ENCODE assay signal across 21 cellular contexts in genomic region chr10:15374156-15374555, GRCh38. TPM values are rescaled to one million over a fixed set of nuclear protein-coding genes. Genes with fewer than 3 reads are reported as not detected.
DNase-seq lines count a peak whose midpoint lies in the region; ATAC-seq, FAIRE-seq and TF ChIP-seq lines count a peak whose summit lies in the region.
"Had no signal": no experiment of that assay in that cellular context is flagged by ENCODE, and none has a peak within 500 bp of the region (broad histone marks: within the 10 kb centered on the region; RNA-seq: fewer than 3 reads in every experiment).

No MANE protein-coding gene starts in this region.

- no peak overlapping the region for H3K27ac Mint-ChIP-seq in neural crest cell (ENCODE audit: unreplicated experiment)
- H3K27ac Mint-ChIP-seq: CD8-positive, alpha-beta T cell; stimulated activated naive CD8-positive, alpha-beta T cell treated with anti-CD3 and anti-CD28 coated beads, Interleukin-15, Interleukin-2, amounts not matched to agents 100 ng/mL and 50 ng/mL, for 24 hours had no signal

- FAIRE-seq in GM18507 (lab: Jason Lieb, UNC), result peak; percentile 66

- DNase-seq in GM18507 (ENCODE audit: extremely low spot score, insufficient read length, low read depth), result no peak
- no peak for DNase-seq in neural crest cell (ENCODE audit: low read depth, low spot score)
- DNase-seq in upper lobe of right lung, result no peak
- no peak for DNase-seq in transverse colon
- no peak for DNase-seq in aorta
- DNase-seq: activated CD4-positive, alpha-beta T cell treated with anti-CD3 and anti-CD28 coated beads for 4 hours; activated effector memory CD4-positive, alpha-beta T cell treated with Interleukin-2 at 50 U/mL for 16 hours; CD8-positive, alpha-beta T cell; DMS79 treated with DMSO at 0.1 percent for 48 hours; dorsolateral prefrontal cortex; left ventricle myocardium superior; MV-4-11; NCI-H1930; NCI-H510A treated with DMSO at 0.1 percent for 48 hours; ovary; upper lobe of left lung had no signal

- H3K27me3 Mint-ChIP-seq in neural crest cell (ENCODE audit: low read depth), result peaks cover 29% of the 10 kb centered on the region

- H3K4me1 ChIP-seq in upper lobe of right lung (no peaks in the 10 kb centered on the region), transverse colon (peaks cover 0 to 8% (median 7%) of the 10 kb centered on the region in 4 donors), aorta (ENCODE audit: control insufficient read depth in 1 of 2, insufficient read depth in 2 of 2, low read length in 2 of 2) (no peaks in the 10 kb centered on the region)

- H3K36me3 Mint-ChIP-seq in neural crest cell (ENCODE audit: low read depth), result no peaks in the 10 kb centered on the region
- H3K36me3 Mint-ChIP-seq: CD8-positive, alpha-beta T cell had no signal

- intact Hi-C loops in upper lobe of right lung (cut with DNase I), result no loop called here
- intact Hi-C loops in transverse colon (cut with DNase I; ENCODE audit: low total_unique reads), result no loop called here
- intact Hi-C loops in aorta (cut with DNase I), result loop anchor here (5.0 kb wide), 1 partner anchor 162 kb away; no protein-coding TSS in a partner anchor

- TF ChIP-seq POLR2A in transverse colon (IDR thresholded peaks at IDR 0.05), result no peak

- H3K9me3 ChIP-seq in upper lobe of right lung (no peaks in the 10 kb centered on the region), transverse colon (no peaks in the 10 kb centered on the region), aorta (ENCODE audit: control insufficient read depth, low read length) (no peaks in the 10 kb centered on the region)
- H3K9me3 ChIP-seq: ovary, upper lobe of left lung had no signal

- H3K9me3 Mint-ChIP-seq in neural crest cell, result no peaks in the 10 kb centered on the region
- H3K9me3 Mint-ChIP-seq: CD8-positive, alpha-beta T cell; stimulated activated naive CD8-positive, alpha-beta T cell treated with anti-CD3 and anti-CD28 coated beads, Interleukin-15, Interleukin-2, amounts not matched to agents 100 ng/mL and 50 ng/mL, for 24 hours had no signal

- no peak for TF ChIP-seq EP300 in transverse colon (IDR thresholded peaks at IDR 0.05; ENCODE audit: low read depth)

- 52 to 57% methylated on average over 3 of the region's 3 CpGs for WGBS in transverse colon (ENCODE audit: low coverage in 1 of 2), 2 donors
- 58 to 67% methylated on average over 3 of the region's 3 CpGs for WGBS in aorta, 2 donors

- H3K4me3 ChIP-seq in upper lobe of right lung (no peak overlapping the region), transverse colon (no peak overlapping the region), aorta (ENCODE audit: low read length in 2 of 2) (no peak overlapping the region)
- H3K4me3 ChIP-seq: dorsolateral prefrontal cortex, ovary, upper lobe of left lung had no signal

- peak overlapping the region; percentile 34 for H3K4me3 Mint-ChIP-seq in neural crest cell
- H3K4me3 Mint-ChIP-seq: CD8-positive, alpha-beta T cell; stimulated activated naive CD8-positive, alpha-beta T cell treated with anti-CD3 and anti-CD28 coated beads, Interleukin-15, Interleukin-2, amounts not matched to agents 100 ng/mL and 50 ng/mL, for 24 hours had no signal

- peaks cover 4% of the 10 kb centered on the region for H3K4me1 Mint-ChIP-seq in neural crest cell

- in situ Hi-C loops in transverse colon (cut with MboI; ENCODE audit: low pct_ligation_motif_present in 1 of 4, low pct_unique_long_range_greater_than_20kb in 1 of 4, low sequenced_read_pairs in 3 of 4), result loop anchor here in 2 of 4 donors (10.0 to 25.0 kb wide), 3 partner anchors 109 to 159 kb away; no protein-coding TSS in a partner anchor

- TF ChIP-seq CTCF in neural crest cell (conservative IDR thresholded peaks at IDR 0.05), result no peak
- no peak for TF ChIP-seq CTCF in upper lobe of right lung (IDR thresholded peaks at IDR 0.05)
- TF ChIP-seq CTCF in transverse colon (IDR thresholded peaks at IDR 0.05), result no peak

- H3K36me3 ChIP-seq in upper lobe of right lung (no peaks in the 10 kb centered on the region), transverse colon (no peaks in the 10 kb centered on the region), aorta (ENCODE audit: control insufficient read depth in 1 of 2, insufficient read depth in 2 of 2, low read length in 1 of 2) (no peaks in the 10 kb centered on the region)
- H3K36me3 ChIP-seq: ovary, upper lobe of left lung had no signal

- ATAC-seq in GM21390 (IDR thresholded peaks at IDR 0.05; ENCODE audit: unreplicated experiment) (peak; percentile 51), HG03469 (IDR thresholded peaks at IDR 0.05; ENCODE audit: unreplicated experiment) (peak; percentile 56), GM19467 (IDR thresholded peaks at IDR 0.05; ENCODE audit: unreplicated experiment) (no peak), upper lobe of right lung (no peak), aorta (ENCODE audit: low FRiP score) (no peak)
- ATAC-seq: CD8-positive, alpha-beta T cell; left ventricle myocardium superior; sciatic nerve had no signal

- H3K27me3 ChIP-seq in upper lobe of right lung (peaks cover 7% of the 10 kb centered on the region), transverse colon (no peaks in the 10 kb centered on the region), aorta (ENCODE audit: control insufficient read depth in 1 of 2, insufficient read depth in 2 of 2, low read length in 1 of 2) (no peaks in the 10 kb centered on the region)
- H3K27me3 ChIP-seq: dorsolateral prefrontal cortex, ovary had no signal

- H3K27ac ChIP-seq in upper lobe of right lung (no peak overlapping the region), transverse colon (no peak overlapping the region), aorta (ENCODE audit: low read depth in 1 of 2, low read length in 2 of 2) (no peak overlapping the region)
- H3K27ac ChIP-seq: ovary had no signal

RNA-seq across cellular contexts. Expression of gene FAM171A1, which starts 3.1 kb away (rescaled TPM):
- total RNA-seq in neural crest cell (64.2 and 70.4 TPM in 2 replicates), upper lobe of right lung (17.3 TPM), transverse colon (10 to 100 TPM; 29.2 to 42.2 (median 38.2) TPM), aorta (10 to 100 TPM; 11.2 to 21.4 TPM)
- 1 to 10 TPM; 2.8 to 3.9 TPM for polyA plus RNA-seq in aorta

Comparison
In these comparisons a context has a peak if more than half of its experiments do, and no peak if none do; other contexts are left out.
1. ATAC-seq: peak in GM21390 (single experiment) and HG03469 (single experiment); none in GM19467 (single experiment), upper lobe of right lung (single experiment) and aorta (single experiment).
2. intact Hi-C loops: an anchor here in aorta (5.0 kb wide); none called in upper lobe of right lung and transverse colon.